Comparison of ENCODE assay signal across 16 cellular contexts in the genomic region with DNA sequence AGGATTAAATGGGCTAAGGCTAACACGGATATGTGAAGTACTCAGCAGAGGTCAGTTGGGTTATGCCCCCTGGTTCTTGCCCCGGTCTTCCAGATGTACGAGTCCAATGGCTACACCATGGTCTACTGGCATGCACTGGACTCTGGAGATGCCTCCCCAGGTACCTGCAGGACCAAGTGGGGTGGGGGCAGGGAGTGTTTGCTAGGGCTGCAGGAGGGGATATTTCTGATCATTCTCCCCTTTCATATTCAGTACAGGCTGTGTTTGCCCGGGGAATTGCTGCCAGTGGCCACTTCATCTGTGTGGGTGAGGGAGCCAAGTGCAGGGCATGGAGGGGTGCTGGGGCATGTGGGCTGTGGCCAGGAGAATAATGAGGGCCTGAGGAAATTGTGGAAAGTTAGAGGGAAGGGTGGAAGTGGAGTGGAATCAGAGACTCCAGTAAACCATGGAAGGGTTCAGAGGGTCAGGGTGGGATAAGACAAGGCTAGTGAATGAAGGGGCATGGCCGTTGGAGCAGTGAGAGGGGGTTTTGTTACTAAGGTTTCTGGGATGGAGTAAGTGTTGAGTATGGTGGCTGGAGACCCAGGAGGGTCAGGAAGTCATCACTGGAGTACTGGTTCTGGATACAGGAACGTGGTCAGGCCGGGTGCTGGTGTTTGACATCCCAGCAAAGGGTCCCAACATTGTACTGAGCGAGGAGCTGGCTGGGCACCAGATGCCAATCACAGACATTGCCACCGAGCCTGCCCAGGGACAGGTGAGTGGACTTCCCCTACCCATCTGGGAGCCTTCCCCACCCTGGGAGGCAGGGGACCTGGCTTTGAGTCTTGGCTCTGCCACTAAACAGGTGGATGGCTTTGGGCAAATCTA. TPM values are rescaled to one million over a fixed set of nuclear protein-coding genes. Genes with fewer than 3 reads are reported as not detected.
A peak's percentile ranks its signal among the peaks of the same experiment; 100 is the strongest.
DNase-seq lines count a peak whose midpoint lies in the region; ATAC-seq and TF ChIP-seq lines count a peak whose summit lies in the region.
"Had no signal": no experiment of that assay in that cellular context is flagged by ENCODE, and none has a peak within 500 bp of the region (broad histone marks: within the 10 kb centered on the region; RNA-seq: fewer than 3 reads in every experiment).

No MANE protein-coding gene starts in this region.

- H3K27ac ChIP-seq in CD8-positive, alpha-beta T cell (ENCODE audit: low read depth, low read length) = no peak overlapping the region
- no peak overlapping the region for H3K27ac ChIP-seq in H9 (ENCODE audit: insufficient read length, low read depth, low read length)
- H3K27ac ChIP-seq: BLaER1 treated with 17β-estradiol and CSF1 and Interleukin-3, amounts not matched to agents 10 nM and 100 nM; esophagus squamous epithelium; testis had no signal

- no peak overlapping the region for H3K4me2 ChIP-seq in H9 (ENCODE audit: insufficient read depth, insufficient read length, low read length)

- no peak overlapping the region for H2BK120ac ChIP-seq in H9 (ENCODE audit: low read depth, low read length, poor library complexity, severe bottlenecking)

- no peak overlapping the region for H3K14ac ChIP-seq in H9 (ENCODE audit: insufficient read depth, low read length)

- H4K20me1 ChIP-seq in H9 (ENCODE audit: control insufficient read depth, insufficient read depth, insufficient read length) = no peaks in the 10 kb centered on the region

- H4K8ac ChIP-seq in H9 (replicated peaks; ENCODE audit: insufficient read length, low read depth, low read length) = no peak overlapping the region

- POLR2A ChIA-PET in CD8-positive, alpha-beta T cell (lab: Charles Lee) = interaction anchor here (1.7 to 2.9 kb wide), 2 partner anchors 49 to 59 kb away, joined by 5 to 13 read pairs; a partner anchor contains a TSS
- POLR2A ChIA-PET in naive thymus-derived CD8-positive, alpha-beta T cell (lab: Charles Lee) = interaction anchor here (3.0 kb wide), 1 partner anchor 32 kb away, joined by 22 read pairs; a partner anchor contains a TSS

- no peaks in the 10 kb centered on the region for H3K9me3 Mint-ChIP-seq in CD8-positive, alpha-beta T cell
- no peaks in the 10 kb centered on the region; a peak in 1 of 5 replicates for H3K9me3 Mint-ChIP-seq in H9
- H3K9me3 Mint-ChIP-seq in activated naive CD8-positive, alpha-beta T cell treated with anti-CD3 and anti-CD28 coated beads, Interleukin-2, amount 50 U/mL, for 24 hours = no peaks in the 10 kb centered on the region
- H3K9me3 Mint-ChIP-seq in naive thymus-derived CD8-positive, alpha-beta T cell = no peaks in the 10 kb centered on the region

- no peaks in the 10 kb centered on the region for H3K79me2 ChIP-seq in H9 (ENCODE audit: insufficient read depth, low read length)

- no peaks in the 10 kb centered on the region for H3K36me3 ChIP-seq in CD8-positive, alpha-beta T cell (ENCODE audit: insufficient read depth, low read length)

- CTCF ChIA-PET in CD8-positive, alpha-beta T cell (lab: Charles Lee) = interaction anchor here (0.7 to 1.2 kb wide), 2 partner anchors 31 to 174 kb away, joined by 3 to 4 read pairs; a partner anchor contains a TSS

- H3K4me3 ChIP-seq in CD8-positive, alpha-beta T cell (ENCODE audit: low read depth, low read length) = no peak overlapping the region
- H3K4me3 ChIP-seq: esophagus squamous epithelium, testis had no signal

- no peak overlapping the region for H3T11ph ChIP-seq in H9 (ENCODE audit: low read length)

- H3K4me3 Mint-ChIP-seq in CD8-positive, alpha-beta T cell = peak overlapping the region; percentile 98
- H3K4me3 Mint-ChIP-seq in H9 = peak overlapping the region; percentile 94 to 98; a peak in 3 of 5 replicates
- peak overlapping the region; percentile 96 for H3K4me3 Mint-ChIP-seq in activated naive CD8-positive, alpha-beta T cell treated with anti-CD3 and anti-CD28 coated beads, Interleukin-2, amount 50 U/mL, for 24 hours
- H3K4me3 Mint-ChIP-seq in naive thymus-derived CD8-positive, alpha-beta T cell = peak overlapping the region; percentile 96 to 100 (median 99)

- no peaks in the 10 kb centered on the region for H3K79me1 ChIP-seq in H9 (ENCODE audit: insufficient read depth, low read depth, low read length, poor library complexity, severe bottlenecking)

- intact Hi-C loops in CD8-positive, alpha-beta T cell (cut with DNase I, micrococcal nuclease) = loop anchor here in 1 of 2 experiments (5.0 kb wide), 1 partner anchor 59 kb away; a partner anchor contains a TSS

- no peak overlapping the region for H3K18ac ChIP-seq in H9 (ENCODE audit: insufficient read length, low read depth, low read length)

- no peak overlapping the region for H4K91ac ChIP-seq in H9 (ENCODE audit: insufficient read length, low read depth, low read length)

- H3K27ac Mint-ChIP-seq in CD8-positive, alpha-beta T cell = peak overlapping the region; percentile 53
- H3K27ac Mint-ChIP-seq in H9 = no peak overlapping the region
- peak overlapping the region; percentile 12 for H3K27ac Mint-ChIP-seq in activated naive CD8-positive, alpha-beta T cell treated with anti-CD3 and anti-CD28 coated beads, Interleukin-2, amount 50 U/mL, for 24 hours
- H3K27ac Mint-ChIP-seq in naive thymus-derived CD8-positive, alpha-beta T cell = peak overlapping the region; percentile 49 to 100 (median 99)

- peaks cover 9% of the 10 kb centered on the region for H3K23me2 ChIP-seq in H9 (ENCODE audit: insufficient read length, low read depth, low read length, poor library complexity, severe bottlenecking)

- no peak overlapping the region for H2BK20ac ChIP-seq in H9 (ENCODE audit: low read depth, low read length, poor library complexity, severe bottlenecking)

- no peak overlapping the region for H2AK5ac ChIP-seq in H9 (ENCODE audit: insufficient read length, low read length)

- H2BK5ac ChIP-seq in H9 (ENCODE audit: insufficient read length, low read length) = no peak overlapping the region

- no peak overlapping the region for H2BK12ac ChIP-seq in H9 (ENCODE audit: insufficient read length, low read depth, low read length)

- H3K23ac ChIP-seq in H9 (ENCODE audit: insufficient read length, low read depth, low read length) = no peak overlapping the region

- H4K5ac ChIP-seq in H9 (ENCODE audit: insufficient read length, low read depth, low read length) = no peak overlapping the region

- DNase-seq in CD8-positive, alpha-beta T cell = no peak
- DNase-seq in H9 = no peak
- DNase-seq in activated naive CD8-positive, alpha-beta T cell treated with anti-CD3 and anti-CD28 coated beads, Interleukin-2, amount 50 U/mL, for 24 hours = no peak
- DNase-seq in naive thymus-derived CD8-positive, alpha-beta T cell = peak in 1 of 10 donors; percentile 59
- DNase-seq in H4 (ENCODE audit: low spot score) = no peak
- DNase-seq in NCI-H2196 (lab: John Stamatoyannopoulos, UW; ENCODE audit: unreplicated experiment) = no peak
- DNase-seq: activated effector memory CD4-positive, alpha-beta T cell treated with Interleukin-2 at 50 U/mL for 16 hours; esophagus squamous epithelium; hippocampal formation; NCI-H2081 treated with DMSO at 0.1 percent for 48 hours; NK-92 treated with Interleukin-12 subunit alpha and Interleukin-12 subunit beta, amount 100 ng/mL, for 24 hours; SIG-M5; testis had no signal

- H3K4me1 ChIP-seq in CD8-positive, alpha-beta T cell (ENCODE audit: insufficient read depth, low read length) = peaks cover 20% of the 10 kb centered on the region
- no peaks in the 10 kb centered on the region for H3K4me1 ChIP-seq in H9 (ENCODE audit: insufficient read depth, low read length)
- H3K4me1 ChIP-seq: testis had no signal

- peaks cover 23% of the 10 kb centered on the region for H3K36me3 Mint-ChIP-seq in CD8-positive, alpha-beta T cell
- H3K36me3 Mint-ChIP-seq in H9 (ENCODE audit: insufficient read depth in 1 of 3, low read depth in 3 of 3) = peaks cover 17 to 46% (median 42%) of the 10 kb centered on the region in 3 experiments
- H3K36me3 Mint-ChIP-seq in activated naive CD8-positive, alpha-beta T cell treated with anti-CD3 and anti-CD28 coated beads, Interleukin-2, amount 50 U/mL, for 24 hours (ENCODE audit: low read depth) = peaks cover 17% of the 10 kb centered on the region
- peaks cover 0 to 13% (median 7%) of the 10 kb centered on the region in 3 donors for H3K36me3 Mint-ChIP-seq in naive thymus-derived CD8-positive, alpha-beta T cell

- no peak overlapping the region for H3K9ac ChIP-seq in H9 (ENCODE audit: extremely low read depth, insufficient read length, low read length)
- H3K9ac ChIP-seq: BLaER1 treated with 17β-estradiol and CSF1 and Interleukin-3, amounts not matched to agents 10 nM and 100 nM had no signal

- H3K27me3 Mint-ChIP-seq in CD8-positive, alpha-beta T cell (ENCODE audit: low read depth) = no peaks in the 10 kb centered on the region
- peaks cover 25% of the 10 kb centered on the region for H3K27me3 Mint-ChIP-seq in H9 (ENCODE audit: low read depth)
- H3K27me3 Mint-ChIP-seq in activated naive CD8-positive, alpha-beta T cell treated with anti-CD3 and anti-CD28 coated beads, Interleukin-2, amount 50 U/mL, for 24 hours = no peaks in the 10 kb centered on the region
- H3K27me3 Mint-ChIP-seq in naive thymus-derived CD8-positive, alpha-beta T cell = no peaks in the 10 kb centered on the region

- no peak for ATAC-seq in CD8-positive, alpha-beta T cell
- ATAC-seq in activated naive CD8-positive, alpha-beta T cell treated with anti-CD3 and anti-CD28 coated beads, Interleukin-2, amount 50 U/mL, for 24 hours = no peak
- ATAC-seq in naive thymus-derived CD8-positive, alpha-beta T cell = no peak
- no peak for ATAC-seq in HG02870 (IDR thresholded peaks at IDR 0.05; ENCODE audit: unreplicated experiment)
- no peak for ATAC-seq in HG03378 (IDR thresholded peaks at IDR 0.05; ENCODE audit: unreplicated experiment)

- no CpG with 5 or more reads among the region's 9 CpGs for WGBS in H9 (ENCODE audit: extremely low coverage, insufficient read length, low lambda C conversion rate)

- no peak overlapping the region for H2AFZ ChIP-seq in H9 (ENCODE audit: low read length)

- no peaks in the 10 kb centered on the region for H3K9me3 ChIP-seq in CD8-positive, alpha-beta T cell (ENCODE audit: low read length)
- H3K9me3 ChIP-seq in H9 (ENCODE audit: control insufficient read depth, low read depth, low read length) = no peaks in the 10 kb centered on the region
- H3K9me3 ChIP-seq: BLaER1 treated with 17β-estradiol and CSF1 and Interleukin-3, amounts not matched to agents 10 nM and 100 nM; esophagus squamous epithelium; testis had no signal

- no peak overlapping the region for H2BK15ac ChIP-seq in H9 (ENCODE audit: low read depth, low read length)

- H3K4me1 Mint-ChIP-seq in CD8-positive, alpha-beta T cell (ENCODE audit: low read depth) = peaks cover 17% of the 10 kb centered on the region
- H3K4me1 Mint-ChIP-seq in H9 = peaks cover 11 to 14% of the 10 kb centered on the region in 2 experiments
- peaks cover 29% of the 10 kb centered on the region for H3K4me1 Mint-ChIP-seq in activated naive CD8-positive, alpha-beta T cell treated with anti-CD3 and anti-CD28 coated beads, Interleukin-2, amount 50 U/mL, for 24 hours
- peaks cover 18 to 33% (median 27%) of the 10 kb centered on the region in 4 donors for H3K4me1 Mint-ChIP-seq in naive thymus-derived CD8-positive, alpha-beta T cell

- TF ChIP-seq CTCF in CD8-positive, alpha-beta T cell (IDR thresholded peaks at IDR 0.05) = no peak
- no peak for TF ChIP-seq CTCF in H9 (conservative IDR thresholded peaks at IDR 0.05)

- no peaks in the 10 kb centered on the region for H3K27me3 ChIP-seq in CD8-positive, alpha-beta T cell (ENCODE audit: insufficient read depth, low read length)
- H3K27me3 ChIP-seq in H9 (ENCODE audit: insufficient read depth, low read length) = no peaks in the 10 kb centered on the region
- H3K27me3 ChIP-seq: testis had no signal

- H3K4ac ChIP-seq in H9 (ENCODE audit: low read depth, low read length) = no peak overlapping the region

- H3K56ac ChIP-seq in H9 (ENCODE audit: insufficient read length, low read depth, low read length) = no peak overlapping the region

RNA-seq across cellular contexts. Expression of a gene that starts 1.9 kb away (rescaled TPM):
- 10 to 100 TPM; 18.4 to 19.8 TPM for total RNA-seq in CD8-positive, alpha-beta T cell
- 65.0 and 66.4 TPM in 2 replicates for total RNA-seq in H9 (2021)
- 10 to 100 TPM; 28.9 to 31.1 TPM for total RNA-seq in naive thymus-derived CD8-positive, alpha-beta T cell
- polyA plus RNA-seq in naive thymus-derived CD8-positive, alpha-beta T cell = 10 to 100 TPM; 43.9 to 65.1 (median 61.7) TPM
- total RNA-seq in H4 (2014; rRNA removed; shearing (Covaris generic)) = 32.6 and 43.4 TPM in 2 replicates

RNA-seq across cellular contexts. Expression of a gene that starts 2.0 kb away (rescaled TPM):
- 1 to 10 TPM in 1 of 2 experiments, under 1 TPM in 1; 0.75 to 1.8 TPM for total RNA-seq in CD8-positive, alpha-beta T cell
- 2.4 and 3.5 TPM in 2 replicates for total RNA-seq in H9 (2021)
- total RNA-seq in naive thymus-derived CD8-positive, alpha-beta T cell = 1 to 10 TPM; 7.5 to 9.8 TPM
- 1 to 10 TPM; 3.2 to 5.3 (median 3.3) TPM for polyA plus RNA-seq in naive thymus-derived CD8-positive, alpha-beta T cell
- 0.53 and 0.70 TPM in 2 replicates for total RNA-seq in H4 (2014; rRNA removed; shearing (Covaris generic))

RNA-seq across cellular contexts. Expression of a gene that starts 18.3 kb away (rescaled TPM):
- total RNA-seq in CD8-positive, alpha-beta T cell = under 1 TPM; 0.42 to 0.54 TPM
- 87.1 and 90.9 TPM in 2 replicates for total RNA-seq in H9 (2021)
- under 1 TPM in 1 of 2 experiments, not detected in 1; 0.47 TPM for total RNA-seq in naive thymus-derived CD8-positive, alpha-beta T cell
- polyA plus RNA-seq in naive thymus-derived CD8-positive, alpha-beta T cell = under 1 TPM; 0.09 to 0.54 (median 0.30) TPM
- 9.4 and 10.5 TPM in 2 replicates for total RNA-seq in H4 (2014; rRNA removed; shearing (Covaris generic))

RNA-seq across cellular contexts. Expression of a gene that starts 31.4 kb away (rescaled TPM):
- 10 to 100 TPM; 47.9 to 52.9 TPM for total RNA-seq in CD8-positive, alpha-beta T cell
- 17.6 and 22.6 TPM in 2 replicates for total RNA-seq in H9 (2021)
- total RNA-seq in naive thymus-derived CD8-positive, alpha-beta T cell = 10 to 100 TPM; 93.6 to 93.8 TPM
- polyA plus RNA-seq in naive thymus-derived CD8-positive, alpha-beta T cell = 1 to 10 TPM; 8.1 to 9.4 (median 8.2) TPM
- 30.1 and 55.7 TPM in 2 replicates for total RNA-seq in H4 (2014; rRNA removed; shearing (Covaris generic))

RNA-seq across cellular contexts. Expression of a gene that starts 34.8 kb away (rescaled TPM):
- total RNA-seq in CD8-positive, alpha-beta T cell = 10 to 100 TPM; 68.5 to 70.6 TPM
- 80.7 and 82.1 TPM in 2 replicates for total RNA-seq in H9 (2021)
- total RNA-seq in naive thymus-derived CD8-positive, alpha-beta T cell = 100 to 1,000 TPM; 121 to 122 TPM
- 10 to 100 TPM; 32.4 to 38.3 (median 34.2) TPM for polyA plus RNA-seq in naive thymus-derived CD8-positive, alpha-beta T cell
- total RNA-seq in H4 (2014; rRNA removed; shearing (Covaris generic)) = 86.8 and 93.9 TPM in 2 replicates

Comparison
In these comparisons a context has a peak if more than half of its experiments do, and no peak if none do; other contexts are left out.
1. H3K27ac Mint-ChIP-seq: peak in CD8-positive, alpha-beta T cell (single experiment), activated naive CD8-positive, alpha-beta T cell treated with anti-CD3 and anti-CD28 coated beads, Interleukin-2, amount 50 U/mL, for 24 hours (single experiment) and naive thymus-derived CD8-positive, alpha-beta T cell (10 of 10); none in H9 (0 of 3).
2. Peak in every context shown above with its lines, with median percentiles within 50 percentile points of each other: H3K4me3 Mint-ChIP-seq.